Comparison of ENCODE assay signal across 22 cellular contexts in the genomic region with DNA sequence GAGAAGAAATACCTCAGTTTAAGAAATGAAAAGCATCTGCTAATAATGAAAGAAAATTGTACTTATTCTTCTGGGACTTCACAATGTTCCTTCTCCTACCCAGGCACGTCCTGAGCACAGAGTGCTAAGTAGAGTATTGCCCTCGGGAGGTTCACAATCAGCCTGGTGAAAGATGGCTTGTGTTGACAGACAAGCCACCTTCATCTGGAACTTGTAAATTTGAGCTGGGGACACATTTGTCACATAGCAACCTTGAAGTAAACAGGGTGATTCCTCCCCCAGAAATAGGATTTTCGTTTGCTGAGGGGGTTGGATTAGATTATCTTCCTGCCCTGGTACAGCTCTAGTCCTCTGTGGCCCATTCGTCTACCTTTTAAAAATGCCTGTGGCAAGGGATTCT. TPM values are rescaled to one million over a fixed set of nuclear protein-coding genes. Genes with fewer than 3 reads are reported as not detected.
A peak's percentile ranks its signal among the peaks of the same experiment; 100 is the strongest.
DNase-seq lines count a peak whose midpoint lies in the region; ATAC-seq and TF ChIP-seq lines count a peak whose summit lies in the region.
"Had no signal": no experiment of that assay in that cellular context is flagged by ENCODE, and none has a peak within 500 bp of the region (broad histone marks: within the 10 kb centered on the region; RNA-seq: fewer than 3 reads in every experiment).

No MANE protein-coding gene starts in this region.

- no peak for TF ChIP-seq EP300 in esophagus muscularis mucosa (IDR thresholded peaks at IDR 0.05)

- no peak for ATAC-seq in Right ventricle myocardium inferior
- ATAC-seq: A549, GM12878, HCT116 had no signal

- TF ChIP-seq CTCF in osteoblast (IDR thresholded peaks at IDR 0.05; ENCODE audit: extremely low read depth, low read depth, low read length) (no peak), esophagus muscularis mucosa (IDR thresholded peaks at IDR 0.05) (no peak)

- intact Hi-C loops in Right ventricle myocardium inferior (cut with DNase I) = no loop called here
- intact Hi-C loops in esophagus muscularis mucosa (cut with DNase I) = no loop called here

- DNase-seq in NCI-H82 (lab: John Stamatoyannopoulos, UW) (peak; percentile 55), NCI-H82 treated with DMSO at 0.1 percent for 48 hours (lab: John Stamatoyannopoulos, UW; ENCODE audit: unreplicated experiment) (no peak), osteoblast (ENCODE audit: insufficient read length, low spot score, missing footprints) (peak; percentile 4), Right ventricle myocardium inferior (ENCODE audit: missing footprints) (no peak), esophagus muscularis mucosa (ENCODE audit: extremely low spot score) (no peak)
- DNase-seq: 8988T; ACHN; AML-193; BE2C; CD4-positive, alpha-beta T cell; CD8-positive, alpha-beta memory T cell; DMS 273 treated with DMSO at 0.1 percent for 48 hours; DMS79; EL; GDM1; GM23248; H7 had no signal

- H3K36me3 ChIP-seq in osteoblast (ENCODE audit: insufficient read depth, low read length) (no peaks in the 10 kb centered on the region), skeletal muscle tissue (ENCODE audit: control insufficient read depth in 3 of 3, insufficient read depth in 3 of 3, low read length in 3 of 3) (no peaks in the 10 kb centered on the region), esophagus muscularis mucosa (no peaks in the 10 kb centered on the region)
- H3K36me3 ChIP-seq: BE2C; BLaER1 treated with 17β-estradiol and CSF1 and Interleukin-3, amounts not matched to agents 10 nM and 100 nM had no signal

- H4K20me1 ChIP-seq in osteoblast (ENCODE audit: insufficient read depth, low read length) = no peaks in the 10 kb centered on the region
- H4K20me1 ChIP-seq: BLaER1 treated with 17β-estradiol and CSF1 and Interleukin-3, amounts not matched to agents 10 nM and 100 nM had no signal

- H3K9ac ChIP-seq in skeletal muscle tissue (ENCODE audit: low read depth in 1 of 3, low read length in 3 of 3) = no peak overlapping the region
- H3K9ac ChIP-seq: BLaER1 treated with 17β-estradiol and CSF1 and Interleukin-3, amounts not matched to agents 10 nM and 100 nM; GM23248 had no signal

- no peaks in the 10 kb centered on the region for H3K79me2 ChIP-seq in osteoblast (ENCODE audit: insufficient read depth, low read length)

- H3K4me3 ChIP-seq in osteoblast (ENCODE audit: insufficient read depth, low read length) (no peak overlapping the region), skeletal muscle tissue (ENCODE audit: low read length in 3 of 3) (peak overlapping the region in 1 of 3 donors; percentile 41), esophagus muscularis mucosa (no peak overlapping the region)
- H3K4me3 ChIP-seq: A549; BLaER1 treated with 17β-estradiol and CSF1 and Interleukin-3, amounts not matched to agents 10 nM and 100 nM; GM12878; GM23248 had no signal

- no peak overlapping the region for H2AFZ ChIP-seq in osteoblast (ENCODE audit: low read length)
- H2AFZ ChIP-seq: GM23248 had no signal

- WGBS in esophagus muscularis mucosa = 57% methylated on average over 4 of the region's 4 CpGs

- H3K27ac ChIP-seq in osteoblast (ENCODE audit: low read depth, low read length) (no peak overlapping the region), skeletal muscle tissue (ENCODE audit: low read depth, low read length) (peak overlapping the region; percentile 73), esophagus muscularis mucosa (replicated peaks in 1 of 4) (no peak overlapping the region)
- H3K27ac ChIP-seq: A549; BLaER1 treated with 17β-estradiol and CSF1 and Interleukin-3, amounts not matched to agents 10 nM and 100 nM; GM23248 had no signal

- H3K4me1 ChIP-seq in osteoblast (ENCODE audit: insufficient read depth, low read length) (no peaks in the 10 kb centered on the region), skeletal muscle tissue (ENCODE audit: control insufficient read depth in 3 of 3, insufficient read depth in 3 of 3, low read length in 3 of 3) (peaks cover 0 to 9% (median 2%) of the 10 kb centered on the region in 3 donors), esophagus muscularis mucosa (no peaks in the 10 kb centered on the region)
- H3K4me1 ChIP-seq: A549, BE2C had no signal

- TF ChIP-seq POLR2A in esophagus muscularis mucosa (IDR thresholded peaks at IDR 0.05; ENCODE audit: low read depth) = no peak

- H3K4me2 ChIP-seq in osteoblast (ENCODE audit: insufficient read depth, low read length) = no peak overlapping the region
- H3K4me2 ChIP-seq: A549; BLaER1 treated with 17β-estradiol and CSF1 and Interleukin-3, amounts not matched to agents 10 nM and 100 nM had no signal

- H3K9me3 ChIP-seq in osteoblast (ENCODE audit: low read depth, low read length) (no peaks in the 10 kb centered on the region), skeletal muscle tissue (ENCODE audit: control insufficient read depth in 3 of 3, low read length in 3 of 3) (no peaks in the 10 kb centered on the region), esophagus muscularis mucosa (no peaks in the 10 kb centered on the region)
- H3K9me3 ChIP-seq: A549, BE2C had no signal

- no peaks in the 10 kb centered on the region for H3K27me3 ChIP-seq in osteoblast (ENCODE audit: insufficient read depth, low read length)
- no peaks in the 10 kb centered on the region for H3K27me3 ChIP-seq in skeletal muscle tissue (ENCODE audit: control insufficient read depth in 3 of 3, insufficient read depth in 3 of 3, low read length in 3 of 3)
- H3K27me3 ChIP-seq in esophagus muscularis mucosa = no peaks in the 10 kb centered on the region
- H3K27me3 ChIP-seq: BE2C; BLaER1 treated with 17β-estradiol and CSF1 and Interleukin-3, amounts not matched to agents 10 nM and 100 nM had no signal

RNA-seq across cellular contexts. Expression of gene MYH2, which starts 34.4 kb away (rescaled TPM):
- total RNA-seq in osteoblast = not detected in 2 replicates
- total RNA-seq in skeletal muscle tissue = 43.8 TPM
- not detected for total RNA-seq in Right ventricle myocardium inferior
- total RNA-seq in esophagus muscularis mucosa = 1 to 10 TPM in 1 of 4 donors, under 1 TPM in 3; under 0.01 to 1.4 (median 0.34) TPM
- total RNA-seq: CD4-positive, alpha-beta T cell; CD8-positive, alpha-beta memory T cell; GM12878 had no signal

Comparison
In these comparisons a context has a peak if more than half of its experiments do, and no peak if none do; other contexts are left out.
1. DNase-seq: peak in NCI-H82 (single experiment) and osteoblast (single experiment); none in NCI-H82 treated with DMSO at 0.1 percent for 48 hours (single experiment), Right ventricle myocardium inferior (single experiment) and esophagus muscularis mucosa (single experiment).
2. RNA of gene MYH2, which starts 34.4 kb away (total RNA-seq): 43.8 TPM in skeletal muscle tissue (single experiment); under 0.01 to 1.4 TPM in esophagus muscularis mucosa, not detected in osteoblast and not detected in Right ventricle myocardium inferior (single experiment); every median in the first group is over 10 times any median in the second.